In the genomic region with DNA sequence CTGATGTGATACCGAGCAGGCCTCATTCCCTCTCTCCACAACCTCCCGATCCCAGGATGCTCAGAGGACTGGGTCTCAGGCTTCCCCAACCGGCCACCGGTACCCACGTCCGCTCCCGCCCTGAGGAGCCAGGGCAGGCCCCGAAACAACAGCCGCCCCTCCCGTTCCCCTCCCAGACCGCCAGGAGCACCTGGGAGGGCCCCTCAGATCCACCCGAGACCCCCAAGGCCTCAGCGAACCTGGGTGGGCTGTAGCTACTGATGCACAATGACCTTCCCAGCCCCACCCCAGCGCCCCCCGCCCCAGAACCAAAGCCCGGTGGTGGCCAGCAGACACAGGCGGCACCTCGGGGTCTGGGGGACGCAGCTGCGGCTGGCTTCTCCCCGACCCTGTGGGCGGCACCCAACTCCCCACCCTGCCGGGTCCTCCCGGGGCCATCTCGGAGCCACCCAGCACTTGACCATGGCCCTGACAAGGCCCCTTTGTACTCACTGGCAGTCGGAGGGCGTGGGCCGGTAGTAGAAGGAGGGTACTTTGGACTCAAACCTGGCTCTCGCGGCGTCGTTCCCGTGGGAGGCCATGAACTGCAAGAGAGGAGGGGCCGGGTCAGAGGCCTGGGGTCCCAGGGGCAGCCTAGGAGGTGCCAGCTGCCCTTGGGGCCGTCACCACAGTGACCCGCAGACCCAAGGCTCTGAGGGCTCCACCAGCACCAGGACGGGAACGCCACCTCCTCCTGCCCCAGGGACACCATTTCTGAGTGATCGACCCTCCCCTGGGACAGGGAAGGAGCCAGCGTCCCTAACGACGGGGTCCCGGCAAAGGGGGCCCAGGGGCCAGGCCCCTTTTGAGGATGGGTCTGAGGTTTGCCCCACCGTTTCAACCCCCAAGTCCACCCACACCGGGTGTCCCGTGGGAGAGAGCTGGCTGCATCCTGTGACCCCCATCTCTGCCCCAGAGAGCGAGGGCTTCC, we compare ENCODE assay signal across 1 cellular context.
A peak's percentile ranks its signal among the peaks of the same experiment; 100 is the strongest.
TF ChIP-seq lines count a peak whose summit lies in the region.

No MANE protein-coding gene starts in this region.

TF ChIP-seq in HepG2, 621 proteins besides CTCF, POLR2A, EP300 and RAD21 (continued from another document and continues in another):
- no peak for TF ChIP-seq ZNF512B (CRISPR knock-in tag; IDR thresholded peaks at IDR 0.05; ENCODE audit: borderline replicate concordance)
- no peak for TF ChIP-seq GABPA (IDR thresholded peaks at IDR 0.05; ENCODE audit: low read depth, low read length)
- TF ChIP-seq GABPA (CRISPR knock-in tag; IDR thresholded peaks at IDR 0.05; ENCODE audit: low read depth): no peak
- no peak for TF ChIP-seq CHCHD3 (CRISPR knock-in tag; IDR thresholded peaks at IDR 0.05)
- no peak for TF ChIP-seq ZMYM3 (CRISPR knock-in tag; IDR thresholded peaks at IDR 0.05)
- no peak for TF ChIP-seq BRCA1 (CRISPR knock-in tag; IDR thresholded peaks at IDR 0.05)
- TF ChIP-seq THRA (CRISPR knock-in tag; IDR thresholded peaks at IDR 0.05; ENCODE audit: borderline replicate concordance): peak; percentile 80; the same call in 1 of the 2 replicates
- TF ChIP-seq RAD51 (IDR thresholded peaks at IDR 0.05; ENCODE audit: borderline replicate concordance): no peak
- TF ChIP-seq ZMAT3 (CRISPR knock-in tag; conservative IDR thresholded peaks at IDR 0.05): 0 out of 2 replicates have a peak, but pooled peaks have one; percentile 37
- no peak for TF ChIP-seq ZNF839 (CRISPR knock-in tag; IDR thresholded peaks at IDR 0.05; ENCODE audit: borderline replicate concordance)
- TF ChIP-seq, protein P1, sequence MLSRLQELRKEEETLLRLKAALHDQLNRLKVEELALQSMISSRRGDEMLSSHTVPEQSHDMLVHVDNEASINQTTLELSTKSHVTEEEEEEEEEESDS (CRISPR knock-in tag; IDR thresholded peaks at IDR 0.05; ENCODE audit: borderline replicate concordance): no peak
- TF ChIP-seq, protein P2, sequence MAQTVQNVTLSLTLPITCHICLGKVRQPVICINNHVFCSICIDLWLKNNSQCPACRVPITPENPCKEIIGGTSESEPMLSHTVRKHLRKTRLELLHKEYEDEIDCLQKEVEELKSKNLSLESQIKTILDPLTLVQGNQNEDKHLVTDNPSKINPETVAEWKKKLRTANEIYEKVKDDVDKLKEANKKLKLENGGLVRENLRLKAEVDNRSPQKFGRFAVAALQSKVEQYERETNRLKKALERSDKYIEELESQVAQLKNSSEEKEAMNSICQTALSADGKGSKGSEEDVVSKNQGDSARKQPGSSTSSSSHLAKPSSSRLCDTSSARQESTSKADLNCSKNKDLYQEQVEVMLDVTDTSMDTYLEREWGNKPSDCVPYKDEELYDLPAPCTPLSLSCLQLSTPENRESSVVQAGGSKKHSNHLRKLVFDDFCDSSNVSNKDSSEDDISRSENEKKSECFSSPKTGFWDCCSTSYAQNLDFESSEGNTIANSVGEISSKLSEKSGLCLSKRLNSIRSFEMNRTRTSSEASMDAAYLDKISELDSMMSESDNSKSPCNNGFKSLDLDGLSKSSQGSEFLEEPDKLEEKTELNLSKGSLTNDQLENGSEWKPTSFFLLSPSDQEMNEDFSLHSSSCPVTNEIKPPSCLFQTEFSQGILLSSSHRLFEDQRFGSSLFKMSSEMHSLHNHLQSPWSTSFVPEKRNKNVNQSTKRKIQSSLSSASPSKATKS (CRISPR knock-in tag; IDR thresholded peaks at IDR 0.05): no peak
- TF ChIP-seq ZNF383 (CRISPR knock-in tag; IDR thresholded peaks at IDR 0.05; ENCODE audit: borderline replicate concordance): no peak
- TF ChIP-seq SMARCC2 (IDR thresholded peaks at IDR 0.05): no peak
- TF ChIP-seq E2F2 (CRISPR knock-in tag; IDR thresholded peaks at IDR 0.05; ENCODE audit: borderline replicate concordance): no peak
- TF ChIP-seq ZNF710 (CRISPR knock-in tag; IDR thresholded peaks at IDR 0.05; ENCODE audit: borderline replicate concordance): 0 out of 2 replicates have a peak, but pooled peaks have one; percentile 28
- TF ChIP-seq TIGD3 (CRISPR knock-in tag; IDR thresholded peaks at IDR 0.05; ENCODE audit: borderline replicate concordance): no peak
- no peak for TF ChIP-seq ZZZ3 (CRISPR knock-in tag; IDR thresholded peaks at IDR 0.05; ENCODE audit: borderline replicate concordance)
- TF ChIP-seq MED8 (CRISPR knock-in tag; IDR thresholded peaks at IDR 0.05; ENCODE audit: insufficient replicate concordance): no peak
- peak; percentile 93 for TF ChIP-seq REPIN1 (CRISPR knock-in tag; IDR thresholded peaks at IDR 0.05; ENCODE audit: borderline replicate concordance, low read depth)
- TF ChIP-seq, protein P3, sequence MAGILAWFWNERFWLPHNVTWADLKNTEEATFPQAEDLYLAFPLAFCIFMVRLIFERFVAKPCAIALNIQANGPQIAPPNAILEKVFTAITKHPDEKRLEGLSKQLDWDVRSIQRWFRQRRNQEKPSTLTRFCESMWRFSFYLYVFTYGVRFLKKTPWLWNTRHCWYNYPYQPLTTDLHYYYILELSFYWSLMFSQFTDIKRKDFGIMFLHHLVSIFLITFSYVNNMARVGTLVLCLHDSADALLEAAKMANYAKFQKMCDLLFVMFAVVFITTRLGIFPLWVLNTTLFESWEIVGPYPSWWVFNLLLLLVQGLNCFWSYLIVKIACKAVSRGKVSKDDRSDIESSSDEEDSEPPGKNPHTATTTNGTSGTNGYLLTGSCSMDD (CRISPR knock-in tag; IDR thresholded peaks at IDR 0.05): no peak
- TF ChIP-seq, protein P4, sequence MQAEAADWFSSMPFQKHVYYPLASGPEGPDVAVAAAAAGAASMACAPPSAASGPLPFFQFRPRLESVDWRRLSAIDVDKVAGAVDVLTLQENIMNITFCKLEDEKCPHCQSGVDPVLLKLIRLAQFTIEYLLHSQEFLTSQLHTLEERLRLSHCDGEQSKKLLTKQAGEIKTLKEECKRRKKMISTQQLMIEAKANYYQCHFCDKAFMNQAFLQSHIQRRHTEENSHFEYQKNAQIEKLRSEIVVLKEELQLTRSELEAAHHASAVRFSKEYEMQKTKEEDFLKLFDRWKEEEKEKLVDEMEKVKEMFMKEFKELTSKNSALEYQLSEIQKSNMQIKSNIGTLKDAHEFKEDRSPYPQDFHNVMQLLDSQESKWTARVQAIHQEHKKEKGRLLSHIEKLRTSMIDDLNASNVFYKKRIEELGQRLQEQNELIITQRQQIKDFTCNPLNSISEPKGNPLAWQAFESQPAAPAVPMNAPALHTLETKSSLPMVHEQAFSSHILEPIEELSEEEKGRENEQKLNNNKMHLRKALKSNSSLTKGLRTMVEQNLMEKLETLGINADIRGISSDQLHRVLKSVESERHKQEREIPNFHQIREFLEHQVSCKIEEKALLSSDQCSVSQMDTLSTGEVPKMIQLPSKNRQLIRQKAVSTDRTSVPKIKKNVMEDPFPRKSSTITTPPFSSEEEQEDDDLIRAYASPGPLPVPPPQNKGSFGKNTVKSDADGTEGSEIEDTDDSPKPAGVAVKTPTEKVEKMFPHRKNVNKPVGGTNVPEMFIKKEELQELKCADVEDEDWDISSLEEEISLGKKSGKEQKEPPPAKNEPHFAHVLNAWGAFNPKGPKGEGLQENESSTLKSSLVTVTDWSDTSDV (CRISPR knock-in tag; IDR thresholded peaks at IDR 0.05): no peak
- 0 out of 2 replicates have a peak, but pooled peaks have one; percentile 44 for TF ChIP-seq ZMYM4 (CRISPR knock-in tag; IDR thresholded peaks at IDR 0.05)
- no peak for TF ChIP-seq HOXD1 (CRISPR knock-in tag; IDR thresholded peaks at IDR 0.05)
- TF ChIP-seq EHMT2 (IDR thresholded peaks at IDR 0.05; ENCODE audit: borderline replicate concordance, low read depth, low read length): no peak
- TF ChIP-seq MBNL3 (CRISPR knock-in tag; conservative IDR thresholded peaks at IDR 0.05): no peak
- no peak for TF ChIP-seq ZBTB3 (CRISPR knock-in tag; IDR thresholded peaks at IDR 0.05; ENCODE audit: borderline replicate concordance, low read depth)
- TF ChIP-seq HDAC6 (IDR thresholded peaks at IDR 0.05; ENCODE audit: low read depth, low read length): no peak
- no peak for TF ChIP-seq HCFC1 (IDR thresholded peaks at IDR 0.05; ENCODE audit: low read depth, low read length)
- no peak for TF ChIP-seq RFX1 (IDR thresholded peaks at IDR 0.05)
- no peak for TF ChIP-seq ZNF709 (CRISPR knock-in tag; IDR thresholded peaks at IDR 0.05)
- TF ChIP-seq HNRNPH1 (optimal IDR thresholded peaks at IDR 0.05; ENCODE audit: low read depth, low read length): no peak
- TF ChIP-seq SP1 (IDR thresholded peaks at IDR 0.05): no peak
- TF ChIP-seq SP1 (CRISPR knock-in tag; IDR thresholded peaks at IDR 0.05): peak; percentile 46; the same call in 1 of the 2 replicates
- TF ChIP-seq, protein P5, sequence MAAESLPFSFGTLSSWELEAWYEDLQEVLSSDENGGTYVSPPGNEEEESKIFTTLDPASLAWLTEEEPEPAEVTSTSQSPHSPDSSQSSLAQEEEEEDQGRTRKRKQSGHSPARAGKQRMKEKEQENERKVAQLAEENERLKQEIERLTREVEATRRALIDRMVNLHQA (CRISPR knock-in tag; IDR thresholded peaks at IDR 0.05): no peak
- no peak for TF ChIP-seq ATF7 (IDR thresholded peaks at IDR 0.05)
- TF ChIP-seq ATF7 (CRISPR knock-in tag; IDR thresholded peaks at IDR 0.05): no peak
- no peak for TF ChIP-seq ZNF44 (CRISPR knock-in tag; IDR thresholded peaks at IDR 0.05)
- TF ChIP-seq GLI4 (CRISPR knock-in tag; IDR thresholded peaks at IDR 0.05; ENCODE audit: borderline replicate concordance): 0 out of 2 replicates have a peak, but pooled peaks have one; percentile 30
